In the genomic region with DNA sequence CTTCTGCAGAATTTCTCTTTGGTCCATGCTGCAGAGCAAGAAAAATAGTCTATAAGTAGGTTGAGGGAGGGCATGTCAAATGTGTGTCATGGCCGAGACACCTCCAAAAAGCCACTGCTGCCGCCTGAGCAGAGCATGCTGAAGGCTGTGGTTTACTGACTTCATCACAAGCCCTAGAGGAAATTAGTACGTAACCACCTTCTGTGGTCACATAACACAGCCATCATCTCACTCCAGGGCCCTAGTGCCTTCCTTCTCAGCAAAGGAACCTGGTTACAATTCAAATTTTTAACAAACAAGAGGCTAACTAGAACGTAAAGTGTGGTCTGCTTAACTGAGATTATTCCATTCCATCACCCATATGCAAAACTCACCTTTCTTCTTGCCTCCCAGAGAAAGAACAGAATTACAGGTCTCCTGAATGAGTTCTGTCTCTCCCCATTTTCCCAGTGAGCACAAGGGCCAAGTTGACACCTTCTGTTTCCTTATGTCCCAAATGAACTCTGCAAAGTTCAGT, we compare ENCODE assay signal across 8 cellular contexts. TPM values are rescaled to one million over a fixed set of nuclear protein-coding genes. Genes with fewer than 3 reads are reported as not detected.
DNase-seq lines count a peak whose midpoint lies in the region; ATAC-seq and TF ChIP-seq lines count a peak whose summit lies in the region.

A gene (minus strand): TSS at position 116 of the 517 bp plus-strand sequence.

- peaks cover 71% of the 10 kb centered on the region for H3K4me1 Mint-ChIP-seq in activated naive CD8-positive, alpha-beta T cell treated with anti-CD3 and anti-CD28 coated beads for 36 hours

- DNase-seq in T follicular helper cell (ENCODE audit: low read depth) = peak; percentile 75
- peak; percentile 80 for DNase-seq in activated naive CD8-positive, alpha-beta T cell treated with anti-CD3 and anti-CD28 coated beads for 36 hours
- DNase-seq in kidney glomerular epithelial cell (lab: John Stamatoyannopoulos, UW) = peak; percentile 29
- peak; percentile 49 to 56 for DNase-seq in stimulated activated CD8-positive, alpha-beta memory T cell treated with anti-CD3 and anti-CD28 coated beads, Interleukin-2, amount 100 ng/mL, for 48 hours (ENCODE audit: low read depth in 2 of 2)
- DNase-seq in hippocampal formation (lab: John Stamatoyannopoulos, UW) = no peak
- DNase-seq in coronary artery (ENCODE audit: low spot score) = no peak

- peak within 1 kb of the TSS; percentile 91 for H3K4me3 Mint-ChIP-seq in activated naive CD8-positive, alpha-beta T cell treated with anti-CD3 and anti-CD28 coated beads for 36 hours

- H3K9me3 Mint-ChIP-seq in activated naive CD8-positive, alpha-beta T cell treated with anti-CD3 and anti-CD28 coated beads for 36 hours = no peaks in the 10 kb centered on the region

- no peaks in the 10 kb centered on the region for H3K27me3 Mint-ChIP-seq in activated naive CD8-positive, alpha-beta T cell treated with anti-CD3 and anti-CD28 coated beads for 36 hours

- peak within 1 kb of the TSS; percentile 99 for H3K27ac Mint-ChIP-seq in activated naive CD8-positive, alpha-beta T cell treated with anti-CD3 and anti-CD28 coated beads for 36 hours

- peaks cover 31% of the 10 kb centered on the region for H3K36me3 Mint-ChIP-seq in activated naive CD8-positive, alpha-beta T cell treated with anti-CD3 and anti-CD28 coated beads for 36 hours

- H3K27ac ChIP-seq in coronary artery = peak within 1 kb of the TSS in 1 of 2 donors; percentile 69

- H3K4me3 ChIP-seq in coronary artery = no peak within 1 kb of the TSS

- TF ChIP-seq CTCF in coronary artery (IDR thresholded peaks at IDR 0.05) = no peak

- ATAC-seq in GM19043 (IDR thresholded peaks at IDR 0.05; ENCODE audit: low read depth, unreplicated experiment) = peak; percentile 85
- peak; percentile 79 for ATAC-seq in HG03108 (IDR thresholded peaks at IDR 0.05; ENCODE audit: unreplicated experiment)

RNA-seq across cellular contexts. Expression of the gene that starts here (rescaled TPM):
- total RNA-seq in activated naive CD8-positive, alpha-beta T cell treated with anti-CD3 and anti-CD28 coated beads for 36 hours = 10 to 100 TPM; 67.9 to 68.4 TPM

Comparison
In these comparisons a context has a peak if more than half of its experiments do, and no peak if none do; other contexts are left out.
1. DNase-seq: peak in T follicular helper cell (single experiment), activated naive CD8-positive, alpha-beta T cell treated with anti-CD3 and anti-CD28 coated beads for 36 hours (single experiment), kidney glomerular epithelial cell (single experiment) and stimulated activated CD8-positive, alpha-beta memory T cell treated with anti-CD3 and anti-CD28 coated beads, Interleukin-2, amount 100 ng/mL, for 48 hours (2 of 2); none in hippocampal formation (0 of 2) and coronary artery (single experiment).